ENCODE assay signal across 8 cellular contexts in genomic region chr12:89862511-89863331, GRCh38.
A peak's percentile ranks its signal among the peaks of the same experiment; 100 is the strongest.
DNase-seq lines count a peak whose midpoint lies in the region; ATAC-seq and TF ChIP-seq lines count a peak whose summit lies in the region.

No MANE protein-coding gene starts in this region.

- peak overlapping the region in 1 of 2 donors; percentile 74 for H3K27ac ChIP-seq in coronary artery

- no peak overlapping the region for H3K4me3 ChIP-seq in coronary artery

- H3K4me3 Mint-ChIP-seq in neural crest cell, result no peak overlapping the region

- H3K27me3 Mint-ChIP-seq in neural crest cell (ENCODE audit: low read depth), result no peaks in the 10 kb centered on the region

- H3K9me3 Mint-ChIP-seq in neural crest cell, result peaks cover 3% of the 10 kb centered on the region

- TF ChIP-seq CTCF in neural crest cell (conservative IDR thresholded peaks at IDR 0.05), result no peak
- no peak for TF ChIP-seq CTCF in omental fat pad (IDR thresholded peaks at IDR 0.05)
- no peak for TF ChIP-seq CTCF in coronary artery (IDR thresholded peaks at IDR 0.05)

- H3K4me1 Mint-ChIP-seq in neural crest cell, result peaks cover 18% of the 10 kb centered on the region

- H3K27ac Mint-ChIP-seq in neural crest cell (ENCODE audit: unreplicated experiment), result peak overlapping the region; percentile 48

- DNase-seq in activated CD4-positive, alpha-beta T cell treated with anti-CD3 and anti-CD28 coated beads for 4 hours, result peak; percentile 20 to 29
- DNase-seq in activated CD4-positive, alpha-beta T cell treated with anti-CD3 and anti-CD28 coated beads, Interleukin-2, amount 50 U/mL, for 4 hours, result no peak
- DNase-seq in dermis blood vessel endothelial cell, result peak; percentile 58
- DNase-seq in neural crest cell (ENCODE audit: low read depth, low spot score), result no peak
- no peak for DNase-seq in omental fat pad (ENCODE audit: low spot score)
- DNase-seq in coronary artery (ENCODE audit: low spot score), result no peak

- peak; percentile 62 for TF ChIP-seq POLR2A in Raji (IDR thresholded peaks at IDR 0.05; ENCODE audit: insufficient read depth, low read depth, low read length)

- H3K36me3 Mint-ChIP-seq in neural crest cell (ENCODE audit: low read depth), result peaks cover 3% of the 10 kb centered on the region

- ATAC-seq in HG02885 (IDR thresholded peaks at IDR 0.05; ENCODE audit: poor library complexity, unreplicated experiment), result peak; percentile 56
- ATAC-seq in omental fat pad (ENCODE audit: low FRiP score), result no peak

Comparison
In these comparisons a context has a peak if more than half of its experiments do, and no peak if none do; other contexts are left out.
1. DNase-seq: peak in activated CD4-positive, alpha-beta T cell treated with anti-CD3 and anti-CD28 coated beads for 4 hours (2 of 2) and dermis blood vessel endothelial cell (single experiment); none in activated CD4-positive, alpha-beta T cell treated with anti-CD3 and anti-CD28 coated beads, Interleukin-2, amount 50 U/mL, for 4 hours (0 of 2), neural crest cell (single experiment), omental fat pad (single experiment) and coronary artery (single experiment).